1 cellular context compared by ENCODE assay signal in the genomic region with DNA sequence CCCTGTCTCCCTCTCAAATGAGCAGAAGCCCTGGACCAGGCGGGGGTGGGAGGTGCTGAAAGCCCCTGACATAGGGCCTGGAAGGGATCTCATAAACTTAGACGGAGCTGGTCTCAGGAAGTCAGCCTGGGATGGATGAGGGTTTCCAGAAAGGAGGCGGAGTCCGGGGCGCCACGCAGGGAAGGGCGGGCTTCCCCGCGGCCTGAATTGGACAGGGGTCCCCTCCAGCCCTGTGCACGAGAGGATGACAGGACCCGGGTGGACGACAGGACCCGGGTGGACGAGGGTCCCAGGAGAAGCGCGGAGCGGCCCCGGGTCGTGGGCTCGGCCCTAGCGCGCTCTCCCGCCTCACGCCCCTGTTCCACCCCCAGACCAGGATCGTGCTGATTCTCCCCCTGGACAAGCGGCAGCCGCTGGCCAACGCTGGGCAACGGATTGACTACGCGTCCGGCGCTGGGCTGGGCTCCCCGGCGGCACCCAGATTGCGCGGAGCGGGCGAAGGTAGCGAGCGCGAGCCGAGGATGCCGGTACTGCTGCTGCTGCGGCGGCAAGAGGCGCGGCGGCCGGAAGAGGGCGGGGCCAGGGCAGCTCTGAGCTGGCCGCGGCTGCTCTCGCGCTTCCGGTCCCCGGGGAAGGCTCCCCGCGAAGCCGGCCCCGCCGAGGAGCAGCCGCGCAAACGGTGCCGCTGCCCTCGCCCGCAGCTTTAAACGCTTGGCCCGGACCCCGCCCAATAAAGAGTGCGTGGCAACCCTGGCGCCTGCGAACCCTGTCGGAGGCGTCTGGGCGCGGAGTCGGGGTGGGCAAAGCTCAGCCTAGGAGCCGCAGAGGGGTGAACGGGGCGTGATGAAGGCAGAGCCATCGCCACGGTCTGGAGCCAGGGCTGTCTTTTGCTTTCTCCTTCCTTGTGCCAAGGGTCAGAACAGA.
A peak's percentile ranks its signal among the peaks of the same experiment; 100 is the strongest.
TF ChIP-seq lines count a peak whose summit lies in the region.

No MANE protein-coding gene starts in this region.

TF ChIP-seq in HepG2, 621 proteins besides CTCF, POLR2A, EP300 and RAD21 (continues in another document):
- peak; percentile 99 for TF ChIP-seq TOPORS (CRISPR knock-in tag; IDR thresholded peaks at IDR 0.05)
- peak; percentile 80 for TF ChIP-seq ZBTB20 (CRISPR knock-in tag; IDR thresholded peaks at IDR 0.05; ENCODE audit: borderline replicate concordance, low read depth)
- 0 out of 2 replicates have a peak, but pooled peaks have one; percentile 18 for TF ChIP-seq STAG1 (CRISPR knock-in tag; IDR thresholded peaks at IDR 0.05)
- TF ChIP-seq, protein P1, sequence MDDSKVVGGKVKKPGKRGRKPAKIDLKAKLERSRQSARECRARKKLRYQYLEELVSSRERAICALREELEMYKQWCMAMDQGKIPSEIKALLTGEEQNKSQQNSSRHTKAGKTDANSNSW (CRISPR knock-in tag; IDR thresholded peaks at IDR 0.05; ENCODE audit: borderline replicate concordance): peak; percentile 84
- peak; percentile 99 for TF ChIP-seq AGO1 (IDR thresholded peaks at IDR 0.05; ENCODE audit: low read depth, low read length, poor library complexity, severe bottlenecking)
- TF ChIP-seq ZNF782 (CRISPR knock-in tag; IDR thresholded peaks at IDR 0.05; ENCODE audit: borderline replicate concordance): no peak; the same call in 1 of the 2 replicates
- no peak for TF ChIP-seq ZNF496 (CRISPR knock-in tag; IDR thresholded peaks at IDR 0.05; ENCODE audit: insufficient replicate concordance)
- TF ChIP-seq ASH2L (IDR thresholded peaks at IDR 0.05; ENCODE audit: insufficient read length, low read depth, low read length): peak; percentile 91
- no peak for TF ChIP-seq MAFG (CRISPR knock-in tag; IDR thresholded peaks at IDR 0.05)
- TF ChIP-seq TBP (CRISPR knock-in tag; IDR thresholded peaks at IDR 0.05): no peak
- TF ChIP-seq MEF2D (CRISPR knock-in tag; IDR thresholded peaks at IDR 0.05): peak; percentile 76
- peak; percentile 99 for TF ChIP-seq ZNF547 (CRISPR knock-in tag; IDR thresholded peaks at IDR 0.05)
- peak; percentile 98 for TF ChIP-seq ZNF235 (CRISPR knock-in tag; IDR thresholded peaks at IDR 0.05; ENCODE audit: borderline replicate concordance)
- TF ChIP-seq PHF5A (CRISPR knock-in tag; IDR thresholded peaks at IDR 0.05; ENCODE audit: low read depth, unreplicated experiment): no peak
- TF ChIP-seq GABPA (IDR thresholded peaks at IDR 0.05; ENCODE audit: low read depth, low read length): peak; percentile 95
- peak; percentile 86 for TF ChIP-seq GABPA (CRISPR knock-in tag; IDR thresholded peaks at IDR 0.05; ENCODE audit: low read depth)
- TF ChIP-seq GZF1 (CRISPR knock-in tag; IDR thresholded peaks at IDR 0.05): no peak; the same call in none of the 2 replicates
- TF ChIP-seq RFX5 (IDR thresholded peaks at IDR 0.05; ENCODE audit: low read depth, low read length): no peak
- peak; percentile 36; the same call in 1 of the 2 replicates for TF ChIP-seq MYC (CRISPR knock-in tag; IDR thresholded peaks at IDR 0.05; ENCODE audit: borderline replicate concordance)
- no peak for TF ChIP-seq NONO (IDR thresholded peaks at IDR 0.05)
- TF ChIP-seq NONO (CRISPR knock-in tag; conservative IDR thresholded peaks at IDR 0.05): peak; percentile 99
- no peak for TF ChIP-seq ADNP (CRISPR knock-in tag; IDR thresholded peaks at IDR 0.05)
- peak; percentile 15 for TF ChIP-seq ZNF570 (CRISPR knock-in tag; IDR thresholded peaks at IDR 0.05; ENCODE audit: borderline replicate concordance)
- TF ChIP-seq MBD4 (IDR thresholded peaks at IDR 0.05; ENCODE audit: borderline replicate concordance, low read length): no peak
- TF ChIP-seq, protein P2, sequence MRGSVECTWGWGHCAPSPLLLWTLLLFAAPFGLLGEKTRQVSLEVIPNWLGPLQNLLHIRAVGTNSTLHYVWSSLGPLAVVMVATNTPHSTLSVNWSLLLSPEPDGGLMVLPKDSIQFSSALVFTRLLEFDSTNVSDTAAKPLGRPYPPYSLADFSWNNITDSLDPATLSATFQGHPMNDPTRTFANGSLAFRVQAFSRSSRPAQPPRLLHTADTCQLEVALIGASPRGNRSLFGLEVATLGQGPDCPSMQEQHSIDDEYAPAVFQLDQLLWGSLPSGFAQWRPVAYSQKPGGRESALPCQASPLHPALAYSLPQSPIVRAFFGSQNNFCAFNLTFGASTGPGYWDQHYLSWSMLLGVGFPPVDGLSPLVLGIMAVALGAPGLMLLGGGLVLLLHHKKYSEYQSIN (CRISPR knock-in tag; IDR thresholded peaks at IDR 0.05; ENCODE audit: borderline replicate concordance): no peak; the same call in 1 of the 2 replicates
- no peak for TF ChIP-seq SMC3 (IDR thresholded peaks at IDR 0.05; ENCODE audit: low read length)
- peak; percentile 98 for TF ChIP-seq TMF1 (CRISPR knock-in tag; IDR thresholded peaks at IDR 0.05; ENCODE audit: low read depth)
- TF ChIP-seq ZNF224 (CRISPR knock-in tag; IDR thresholded peaks at IDR 0.05): 0 out of 2 replicates have a peak, but pooled peaks have one; percentile 46
- TF ChIP-seq, protein P3, sequence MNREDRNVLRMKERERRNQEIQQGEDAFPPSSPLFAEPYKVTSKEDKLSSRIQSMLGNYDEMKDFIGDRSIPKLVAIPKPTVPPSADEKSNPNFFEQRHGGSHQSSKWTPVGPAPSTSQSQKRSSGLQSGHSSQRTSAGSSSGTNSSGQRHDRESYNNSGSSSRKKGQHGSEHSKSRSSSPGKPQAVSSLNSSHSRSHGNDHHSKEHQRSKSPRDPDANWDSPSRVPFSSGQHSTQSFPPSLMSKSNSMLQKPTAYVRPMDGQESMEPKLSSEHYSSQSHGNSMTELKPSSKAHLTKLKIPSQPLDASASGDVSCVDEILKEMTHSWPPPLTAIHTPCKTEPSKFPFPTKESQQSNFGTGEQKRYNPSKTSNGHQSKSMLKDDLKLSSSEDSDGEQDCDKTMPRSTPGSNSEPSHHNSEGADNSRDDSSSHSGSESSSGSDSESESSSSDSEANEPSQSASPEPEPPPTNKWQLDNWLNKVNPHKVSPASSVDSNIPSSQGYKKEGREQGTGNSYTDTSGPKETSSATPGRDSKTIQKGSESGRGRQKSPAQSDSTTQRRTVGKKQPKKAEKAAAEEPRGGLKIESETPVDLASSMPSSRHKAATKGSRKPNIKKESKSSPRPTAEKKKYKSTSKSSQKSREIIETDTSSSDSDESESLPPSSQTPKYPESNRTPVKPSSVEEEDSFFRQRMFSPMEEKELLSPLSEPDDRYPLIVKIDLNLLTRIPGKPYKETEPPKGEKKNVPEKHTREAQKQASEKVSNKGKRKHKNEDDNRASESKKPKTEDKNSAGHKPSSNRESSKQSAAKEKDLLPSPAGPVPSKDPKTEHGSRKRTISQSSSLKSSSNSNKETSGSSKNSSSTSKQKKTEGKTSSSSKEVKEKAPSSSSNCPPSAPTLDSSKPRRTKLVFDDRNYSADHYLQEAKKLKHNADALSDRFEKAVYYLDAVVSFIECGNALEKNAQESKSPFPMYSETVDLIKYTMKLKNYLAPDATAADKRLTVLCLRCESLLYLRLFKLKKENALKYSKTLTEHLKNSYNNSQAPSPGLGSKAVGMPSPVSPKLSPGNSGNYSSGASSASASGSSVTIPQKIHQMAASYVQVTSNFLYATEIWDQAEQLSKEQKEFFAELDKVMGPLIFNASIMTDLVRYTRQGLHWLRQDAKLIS (CRISPR knock-in tag; IDR thresholded peaks at IDR 0.05): no peak
- TF ChIP-seq HMG20A (CRISPR knock-in tag; IDR thresholded peaks at IDR 0.05; ENCODE audit: borderline replicate concordance): no peak
- peak; percentile 67 for TF ChIP-seq ZSCAN20 (CRISPR knock-in tag; IDR thresholded peaks at IDR 0.05; ENCODE audit: borderline replicate concordance)
- no peak; the same call in none of the 2 replicates for TF ChIP-seq KLF12 (CRISPR knock-in tag; IDR thresholded peaks at IDR 0.05; ENCODE audit: borderline replicate concordance)
- no peak; the same call in 1 of the 2 replicates for TF ChIP-seq STAT5B (CRISPR knock-in tag; IDR thresholded peaks at IDR 0.05)
- TF ChIP-seq ZBTB21 (CRISPR knock-in tag; IDR thresholded peaks at IDR 0.05): 0 out of 2 replicates have a peak, but pooled peaks have one; percentile 49
- TF ChIP-seq, protein P4, sequence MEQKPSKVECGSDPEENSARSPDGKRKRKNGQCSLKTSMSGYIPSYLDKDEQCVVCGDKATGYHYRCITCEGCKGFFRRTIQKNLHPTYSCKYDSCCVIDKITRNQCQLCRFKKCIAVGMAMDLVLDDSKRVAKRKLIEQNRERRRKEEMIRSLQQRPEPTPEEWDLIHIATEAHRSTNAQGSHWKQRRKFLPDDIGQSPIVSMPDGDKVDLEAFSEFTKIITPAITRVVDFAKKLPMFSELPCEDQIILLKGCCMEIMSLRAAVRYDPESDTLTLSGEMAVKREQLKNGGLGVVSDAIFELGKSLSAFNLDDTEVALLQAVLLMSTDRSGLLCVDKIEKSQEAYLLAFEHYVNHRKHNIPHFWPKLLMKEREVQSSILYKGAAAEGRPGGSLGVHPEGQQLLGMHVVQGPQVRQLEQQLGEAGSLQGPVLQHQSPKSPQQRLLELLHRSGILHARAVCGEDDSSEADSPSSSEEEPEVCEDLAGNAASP (CRISPR knock-in tag; IDR thresholded peaks at IDR 0.05; ENCODE audit: borderline replicate concordance): no peak; the same call in 1 of the 2 replicates
- TF ChIP-seq ELF3 (CRISPR knock-in tag; IDR thresholded peaks at IDR 0.05): peak; percentile 76
- no peak for TF ChIP-seq MTF1 (CRISPR knock-in tag; IDR thresholded peaks at IDR 0.05)
- TF ChIP-seq AHR (CRISPR knock-in tag; IDR thresholded peaks at IDR 0.05): 0 out of 2 replicates have a peak, but pooled peaks have one; percentile 20
- peak; percentile 31; the same call in 1 of the 2 replicates for TF ChIP-seq MED13 (CRISPR knock-in tag; IDR thresholded peaks at IDR 0.05)
- TF ChIP-seq, protein P5, sequence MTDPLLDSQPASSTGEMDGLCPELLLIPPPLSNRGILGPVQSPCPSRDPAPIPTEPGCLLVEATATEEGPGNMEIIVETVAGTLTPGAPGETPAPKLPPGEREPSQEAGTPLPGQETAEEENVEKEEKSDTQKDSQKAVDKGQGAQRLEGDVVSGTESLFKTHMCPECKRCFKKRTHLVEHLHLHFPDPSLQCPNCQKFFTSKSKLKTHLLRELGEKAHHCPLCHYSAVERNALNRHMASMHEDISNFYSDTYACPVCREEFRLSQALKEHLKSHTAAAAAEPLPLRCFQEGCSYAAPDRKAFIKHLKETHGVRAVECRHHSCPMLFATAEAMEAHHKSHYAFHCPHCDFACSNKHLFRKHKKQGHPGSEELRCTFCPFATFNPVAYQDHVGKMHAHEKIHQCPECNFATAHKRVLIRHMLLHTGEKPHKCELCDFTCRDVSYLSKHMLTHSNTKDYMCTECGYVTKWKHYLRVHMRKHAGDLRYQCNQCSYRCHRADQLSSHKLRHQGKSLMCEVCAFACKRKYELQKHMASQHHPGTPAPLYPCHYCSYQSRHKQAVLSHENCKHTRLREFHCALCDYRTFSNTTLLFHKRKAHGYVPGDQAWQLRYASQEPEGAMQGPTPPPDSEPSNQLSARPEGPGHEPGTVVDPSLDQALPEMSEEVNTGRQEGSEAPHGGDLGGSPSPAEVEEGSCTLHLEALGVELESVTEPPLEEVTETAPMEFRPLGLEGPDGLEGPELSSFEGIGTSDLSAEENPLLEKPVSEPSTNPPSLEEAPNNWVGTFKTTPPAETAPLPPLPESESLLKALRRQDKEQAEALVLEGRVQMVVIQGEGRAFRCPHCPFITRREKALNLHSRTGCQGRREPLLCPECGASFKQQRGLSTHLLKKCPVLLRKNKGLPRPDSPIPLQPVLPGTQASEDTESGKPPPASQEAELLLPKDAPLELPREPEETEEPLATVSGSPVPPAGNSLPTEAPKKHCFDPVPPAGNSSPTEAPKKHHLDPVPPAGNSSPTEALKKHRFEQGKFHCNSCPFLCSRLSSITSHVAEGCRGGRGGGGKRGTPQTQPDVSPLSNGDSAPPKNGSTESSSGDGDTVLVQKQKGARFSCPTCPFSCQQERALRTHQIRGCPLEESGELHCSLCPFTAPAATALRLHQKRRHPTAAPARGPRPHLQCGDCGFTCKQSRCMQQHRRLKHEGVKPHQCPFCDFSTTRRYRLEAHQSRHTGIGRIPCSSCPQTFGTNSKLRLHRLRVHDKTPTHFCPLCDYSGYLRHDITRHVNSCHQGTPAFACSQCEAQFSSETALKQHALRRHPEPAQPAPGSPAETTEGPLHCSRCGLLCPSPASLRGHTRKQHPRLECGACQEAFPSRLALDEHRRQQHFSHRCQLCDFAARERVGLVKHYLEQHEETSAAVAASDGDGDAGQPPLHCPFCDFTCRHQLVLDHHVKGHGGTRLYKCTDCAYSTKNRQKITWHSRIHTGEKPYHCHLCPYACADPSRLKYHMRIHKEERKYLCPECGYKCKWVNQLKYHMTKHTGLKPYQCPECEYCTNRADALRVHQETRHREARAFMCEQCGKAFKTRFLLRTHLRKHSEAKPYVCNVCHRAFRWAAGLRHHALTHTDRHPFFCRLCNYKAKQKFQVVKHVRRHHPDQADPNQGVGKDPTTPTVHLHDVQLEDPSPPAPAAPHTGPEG (CRISPR knock-in tag; IDR thresholded peaks at IDR 0.05): peak; percentile 80
- peak; percentile 84 for TF ChIP-seq ZSCAN25 (CRISPR knock-in tag; IDR thresholded peaks at IDR 0.05)
- peak; percentile 22 to 93; a peak in 2 of 4 replicates for TF ChIP-seq KLF16 (CRISPR knock-in tag; IDR thresholded peaks at IDR 0.05)
- peak; percentile 98 for TF ChIP-seq ZNF883 (CRISPR knock-in tag; IDR thresholded peaks at IDR 0.05; ENCODE audit: not compliant biosample characterization)
- TF ChIP-seq, protein P6, sequence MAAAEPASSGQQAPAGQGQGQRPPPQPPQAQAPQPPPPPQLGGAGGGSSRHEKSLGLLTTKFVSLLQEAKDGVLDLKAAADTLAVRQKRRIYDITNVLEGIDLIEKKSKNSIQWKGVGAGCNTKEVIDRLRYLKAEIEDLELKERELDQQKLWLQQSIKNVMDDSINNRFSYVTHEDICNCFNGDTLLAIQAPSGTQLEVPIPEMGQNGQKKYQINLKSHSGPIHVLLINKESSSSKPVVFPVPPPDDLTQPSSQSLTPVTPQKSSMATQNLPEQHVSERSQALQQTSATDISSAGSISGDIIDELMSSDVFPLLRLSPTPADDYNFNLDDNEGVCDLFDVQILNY (CRISPR knock-in tag; conservative IDR thresholded peaks at IDR 0.05): no peak; the same call in 1 of the 2 replicates
- no peak; the same call in 1 of the 2 replicates for TF ChIP-seq CEBPG (CRISPR knock-in tag; IDR thresholded peaks at IDR 0.05)
- no peak for TF ChIP-seq POLR2AphosphoS2 (IDR thresholded peaks at IDR 0.05; ENCODE audit: low read depth, low read length)
- no peak for TF ChIP-seq SP1 (IDR thresholded peaks at IDR 0.05)
- TF ChIP-seq SP1 (CRISPR knock-in tag; IDR thresholded peaks at IDR 0.05): peak; percentile 91
- TF ChIP-seq, protein P7, sequence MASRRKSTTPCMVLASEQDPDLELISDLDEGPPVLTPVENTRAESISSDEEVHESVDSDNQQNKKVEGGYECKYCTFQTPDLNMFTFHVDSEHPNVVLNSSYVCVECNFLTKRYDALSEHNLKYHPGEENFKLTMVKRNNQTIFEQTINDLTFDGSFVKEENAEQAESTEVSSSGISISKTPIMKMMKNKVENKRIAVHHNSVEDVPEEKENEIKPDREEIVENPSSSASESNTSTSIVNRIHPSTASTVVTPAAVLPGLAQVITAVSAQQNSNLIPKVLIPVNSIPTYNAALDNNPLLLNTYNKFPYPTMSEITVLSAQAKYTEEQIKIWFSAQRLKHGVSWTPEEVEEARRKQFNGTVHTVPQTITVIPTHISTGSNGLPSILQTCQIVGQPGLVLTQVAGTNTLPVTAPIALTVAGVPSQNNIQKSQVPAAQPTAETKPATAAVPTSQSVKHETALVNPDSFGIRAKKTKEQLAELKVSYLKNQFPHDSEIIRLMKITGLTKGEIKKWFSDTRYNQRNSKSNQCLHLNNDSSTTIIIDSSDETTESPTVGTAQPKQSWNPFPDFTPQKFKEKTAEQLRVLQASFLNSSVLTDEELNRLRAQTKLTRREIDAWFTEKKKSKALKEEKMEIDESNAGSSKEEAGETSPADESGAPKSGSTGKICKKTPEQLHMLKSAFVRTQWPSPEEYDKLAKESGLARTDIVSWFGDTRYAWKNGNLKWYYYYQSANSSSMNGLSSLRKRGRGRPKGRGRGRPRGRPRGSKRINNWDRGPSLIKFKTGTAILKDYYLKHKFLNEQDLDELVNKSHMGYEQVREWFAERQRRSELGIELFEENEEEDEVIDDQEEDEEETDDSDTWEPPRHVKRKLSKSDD (CRISPR knock-in tag; IDR thresholded peaks at IDR 0.05; ENCODE audit: low read depth): peak; percentile 85; the same call in 1 of the 2 replicates
